ENCODE assay signal across 32 cellular contexts in genomic region chrX:49129427-49129826, GRCh38. TPM values are rescaled to one million over a fixed set of nuclear protein-coding genes. Genes with fewer than 3 reads are reported as not detected.
DNase-seq lines count a peak whose midpoint lies in the region; ATAC-seq, FAIRE-seq and TF ChIP-seq lines count a peak whose summit lies in the region.
"Had no signal": no experiment of that assay in that cellular context is flagged by ENCODE, and none has a peak within 500 bp of the region (broad histone marks: within the 10 kb centered on the region; RNA-seq: fewer than 3 reads in every experiment).

No MANE protein-coding gene starts in this region.

- ATAC-seq in naive B cell (ENCODE audit: low read depth in 2 of 2) (peak; percentile 86 to 90), GM18519 (IDR thresholded peaks at IDR 0.05; ENCODE audit: low FRiP score, unreplicated experiment) (no peak)
- ATAC-seq: left ventricle myocardium superior, sciatic nerve had no signal

- peaks cover 0 to 2% (median 0%) of the 10 kb centered on the region in 7 donors for H3K9me3 Mint-ChIP-seq in naive B cell
- H3K9me3 Mint-ChIP-seq: activated CD4-positive, alpha-beta T cell treated with anti-CD3 and anti-CD28 coated beads, Interleukin-2, amount 10 ng/mL, durations not matched to agents 24 days and 14 days; activated naive CD4-positive, alpha-beta T cell treated with anti-CD3 and anti-CD28 coated beads, Interleukin-2, amount 50 U/mL, for 24 hours; T-helper 2 cell treated with Interferon-gamma antibody and Interleukin-4, amounts not matched to agents 5 μg/mL and 100 μg/mL, for 36 hours had no signal

- H3K4me1 Mint-ChIP-seq in naive B cell = peaks cover 0 to 8% (median 0%) of the 10 kb centered on the region in 3 donors
- H3K4me1 Mint-ChIP-seq: activated CD4-positive, alpha-beta T cell treated with anti-CD3 and anti-CD28 coated beads, Interleukin-2, amount 10 ng/mL, durations not matched to agents 24 days and 14 days; activated naive CD4-positive, alpha-beta T cell treated with anti-CD3 and anti-CD28 coated beads, Interleukin-2, amount 50 U/mL, for 24 hours; brain had no signal

- H3K9me2 ChIP-seq in Karpas-422 (replicated peaks; ENCODE audit: insufficient read depth, low read length) = no peaks in the 10 kb centered on the region
- H3K9me2 ChIP-seq: SK-N-SH had no signal

- DNase-seq in GM12891 (ENCODE audit: insufficient read length, low spot score) (no peak), NAMALWA (ENCODE audit: low spot score) (peak; percentile 41), SKM-1 (lab: John Stamatoyannopoulos, UW; ENCODE audit: unreplicated experiment) (peak; percentile 4), naive B cell (peak; percentile 13), NCI-H1105 treated with DMSO at 0.1 percent for 48 hours (lab: John Stamatoyannopoulos, UW) (no peak), caudate nucleus (lab: John Stamatoyannopoulos, UW) (no peak), Karpas-422 (no peak)
- DNase-seq: ACHN; activated CD4-positive, alpha-beta T cell treated with anti-CD3 and anti-CD28 coated beads, Interleukin-2, amount 10 ng/mL, durations not matched to agents 24 days and 14 days; activated CD8-positive, alpha-beta memory T cell treated with anti-CD3 and anti-CD28 coated beads for 24 hours; activated T-cell treated with anti-CD3 and anti-CD28 coated beads for 4 hours; amniotic stem cell; cerebellar nuclear complex; foreskin melanocyte; HCEC 1CT; IMR-90; kidney; left ventricle myocardium superior; NCI-H1417; NCI-H2029 treated with DMSO at 0.1 percent for 48 hours; NCI-H226; NCI-H526 treated with DMSO at 0.1 percent for 48 hours; SK-N-SH; stimulated activated CD4-positive, alpha-beta T cell treated with anti-CD3 and anti-CD28 coated beads, Interleukin-4, amount 100 ng/mL, for 1 hour had no signal

- H3K4me3 Mint-ChIP-seq in naive B cell = peak overlapping the region in 2 of 8 donors; percentile 22 to 58
- H3K4me3 Mint-ChIP-seq: activated CD4-positive, alpha-beta T cell treated with anti-CD3 and anti-CD28 coated beads, Interleukin-2, amount 10 ng/mL, durations not matched to agents 24 days and 14 days; activated naive CD4-positive, alpha-beta T cell treated with anti-CD3 and anti-CD28 coated beads, Interleukin-2, amount 50 U/mL, for 24 hours; brain; T-helper 2 cell treated with Interferon-gamma antibody and Interleukin-4, amounts not matched to agents 5 μg/mL and 100 μg/mL, for 36 hours had no signal

- H3K36me3 ChIP-seq in Karpas-422 (ENCODE audit: insufficient read depth, low read length) = no peaks in the 10 kb centered on the region
- H3K36me3 ChIP-seq: prostate gland, tibial nerve had no signal

- no peak overlapping the region for H3K4me3 ChIP-seq in Karpas-422 (ENCODE audit: low read length)
- H3K4me3 ChIP-seq: prostate gland, tibial nerve had no signal

- H3K79me2 ChIP-seq in Karpas-422 (ENCODE audit: low read length) = no peaks in the 10 kb centered on the region

- H3K36me3 Mint-ChIP-seq in naive B cell = no peaks in the 10 kb centered on the region
- H3K36me3 Mint-ChIP-seq: activated naive CD4-positive, alpha-beta T cell treated with anti-CD3 and anti-CD28 coated beads, Interleukin-2, amount 50 U/mL, for 24 hours; brain had no signal

- H2AFZ ChIP-seq in Karpas-422 (ENCODE audit: low read length) = no peak overlapping the region

- H3K9ac ChIP-seq in Karpas-422 (ENCODE audit: low read length) = no peak overlapping the region
- H3K9ac ChIP-seq: SK-N-SH had no signal

- no peak overlapping the region for H3K4me2 ChIP-seq in Karpas-422 (ENCODE audit: low read depth, low read length, poor library complexity, severe bottlenecking)
- H3K4me2 ChIP-seq: SK-N-SH had no signal

- no peaks in the 10 kb centered on the region for H3K27me3 Mint-ChIP-seq in naive B cell
- H3K27me3 Mint-ChIP-seq: activated CD4-positive, alpha-beta T cell treated with anti-CD3 and anti-CD28 coated beads, Interleukin-2, amount 10 ng/mL, durations not matched to agents 24 days and 14 days; activated naive CD4-positive, alpha-beta T cell treated with anti-CD3 and anti-CD28 coated beads, Interleukin-2, amount 50 U/mL, for 24 hours had no signal

- no peaks in the 10 kb centered on the region for H3K4me1 ChIP-seq in Karpas-422 (ENCODE audit: low read length)
- H3K4me1 ChIP-seq: prostate gland, tibial nerve had no signal

- H3K27ac Mint-ChIP-seq in naive B cell = peak overlapping the region in 1 of 6 donors; percentile 69
- H3K27ac Mint-ChIP-seq: activated CD4-positive, alpha-beta T cell treated with anti-CD3 and anti-CD28 coated beads, Interleukin-2, amount 10 ng/mL, durations not matched to agents 24 days and 14 days; activated naive CD4-positive, alpha-beta T cell treated with anti-CD3 and anti-CD28 coated beads, Interleukin-2, amount 50 U/mL, for 24 hours; brain; T-helper 2 cell treated with Interferon-gamma antibody and Interleukin-4, amounts not matched to agents 5 μg/mL and 100 μg/mL, for 36 hours had no signal

- no peak for FAIRE-seq in GM12891 (lab: Jason Lieb, UNC)
- FAIRE-seq: kidney had no signal

- no peaks in the 10 kb centered on the region for H3K27me3 ChIP-seq in Karpas-422 (ENCODE audit: low read length)
- H3K27me3 ChIP-seq: tibial nerve had no signal

- H3K27ac ChIP-seq in caudate nucleus (ENCODE audit: low read depth, low read length) (no peak overlapping the region), Karpas-422 (ENCODE audit: low read length) (no peak overlapping the region)
- H3K27ac ChIP-seq: prostate gland, tibial nerve, VCaP had no signal

- H3K9me3 ChIP-seq in Karpas-422 (ENCODE audit: low read length) = no peaks in the 10 kb centered on the region
- H3K9me3 ChIP-seq: prostate gland, SK-N-SH, tibial nerve had no signal

- H4K20me1 ChIP-seq in Karpas-422 (ENCODE audit: insufficient read depth, low read depth, low read length) = no peaks in the 10 kb centered on the region

- TF ChIP-seq POLR2A in GM12891 (IDR thresholded peaks at IDR 0.05; ENCODE audit: low read depth, low read length) = no peak

TF ChIP-seq in GM12891, 5 proteins besides CTCF, POLR2A, EP300 and RAD21:
- TF ChIP-seq SPI1 (IDR thresholded peaks at IDR 0.05; ENCODE audit: low read depth, low read length) (peak; percentile 64), POU2F2 (IDR thresholded peaks at IDR 0.05; ENCODE audit: low read depth, low read length) (no peak), POLR2AphosphoS5 (IDR thresholded peaks at IDR 0.05; ENCODE audit: low read depth, low read length) (no peak), TAF1 (IDR thresholded peaks at IDR 0.05; ENCODE audit: low read depth, low read length) (no peak), PAX5 (IDR thresholded peaks at IDR 0.05; ENCODE audit: insufficient read depth, low read length, severe bottlenecking) (no peak)

RNA-seq across cellular contexts. Expression of gene GPKOW, which starts 5.9 kb away (rescaled TPM):
- 16.6 TPM for polyA plus RNA-seq in GM12891 (2012; ENCODE audit: low read depth, missing spikeins)
- polyA plus RNA-seq in naive B cell (ENCODE audit: low read depth in 6 of 6) = 10 to 100 TPM; 17.9 to 33.9 (median 22.0) TPM
- 8.2 and 20.7 TPM in 2 replicates for total RNA-seq in Karpas-422 (2014; rRNA removed; shearing (Covaris generic); ENCODE audit: low replicate concordance)

RNA-seq across cellular contexts. Expression of gene MAGIX, which starts 33.1 kb away (rescaled TPM):
- polyA plus RNA-seq in GM12891 (2012; ENCODE audit: low read depth, missing spikeins) = 0.33 TPM
- under 1 TPM in 5 of 6 donors, not detected in 1; 0.18 to 0.96 (median 0.35) TPM for polyA plus RNA-seq in naive B cell (ENCODE audit: low read depth in 6 of 6)
- 1.7 TPM in 1 of 2 replicates, not detected in the other for total RNA-seq in Karpas-422 (2014; rRNA removed; shearing (Covaris generic); ENCODE audit: low replicate concordance)

RNA-seq across cellular contexts. Expression of gene PLP2, which starts 42.3 kb away (rescaled TPM):
- 26.6 TPM for polyA plus RNA-seq in GM12891 (2012; ENCODE audit: low read depth, missing spikeins)
- polyA plus RNA-seq in naive B cell (ENCODE audit: low read depth in 6 of 6) = 100 to 1,000 TPM; 110 to 208 (median 153) TPM
- total RNA-seq in Karpas-422 (2014; rRNA removed; shearing (Covaris generic); ENCODE audit: low replicate concordance) = 11.0 and 37.0 TPM in 2 replicates

RNA-seq across cellular contexts. Expression of gene WDR45, which starts 49.7 kb away (rescaled TPM):
- polyA plus RNA-seq in GM12891 (2012; ENCODE audit: low read depth, missing spikeins) = 15.5 TPM
- 10 to 100 TPM; 50.0 to 84.9 (median 57.4) TPM for polyA plus RNA-seq in naive B cell (ENCODE audit: low read depth in 6 of 6)
- 80.3 and 115 TPM in 2 replicates for total RNA-seq in Karpas-422 (2014; rRNA removed; shearing (Covaris generic); ENCODE audit: low replicate concordance)

RNA-seq across cellular contexts. Expression of gene PRAF2, which starts 55.6 kb away (rescaled TPM):
- polyA plus RNA-seq in GM12891 (2012; ENCODE audit: low read depth, missing spikeins) = 13.2 TPM
- polyA plus RNA-seq in naive B cell (ENCODE audit: low read depth in 6 of 6) = 10 to 100 TPM; 25.5 to 49.0 (median 38.8) TPM
- total RNA-seq in Karpas-422 (2014; rRNA removed; shearing (Covaris generic); ENCODE audit: low replicate concordance) = 0.34 and 2.5 TPM in 2 replicates

Comparison
In these comparisons a context has a peak if more than half of its experiments do, and no peak if none do; other contexts are left out.
1. DNase-seq: peak in NAMALWA (single experiment), SKM-1 (single experiment) and naive B cell (single experiment); none in GM12891 (single experiment), NCI-H1105 treated with DMSO at 0.1 percent for 48 hours (single experiment), caudate nucleus (0 of 61) and Karpas-422 (single experiment).